1 cellular context compared by ENCODE assay signal in genomic region chr6:37175332-37176267, GRCh38.
TF ChIP-seq lines count a peak whose summit lies in the region.

No MANE protein-coding gene starts in this region.

TF ChIP-seq in K562, 482 proteins besides CTCF, POLR2A, EP300 and RAD21 (continued from another document):
- TF ChIP-seq TAF15 (IDR thresholded peaks at IDR 0.05; ENCODE audit: low read depth, low read length) (no peak), ZBTB17 (CRISPR knock-in tag; IDR thresholded peaks at IDR 0.05) (peak; percentile 92), ZNF583 (CRISPR knock-in tag; IDR thresholded peaks at IDR 0.05) (peak; percentile 61), CHD2 (IDR thresholded peaks at IDR 0.05; ENCODE audit: low read depth, low read length) (no peak)
